ENCODE assay signal across 8 cellular contexts in the genomic region with DNA sequence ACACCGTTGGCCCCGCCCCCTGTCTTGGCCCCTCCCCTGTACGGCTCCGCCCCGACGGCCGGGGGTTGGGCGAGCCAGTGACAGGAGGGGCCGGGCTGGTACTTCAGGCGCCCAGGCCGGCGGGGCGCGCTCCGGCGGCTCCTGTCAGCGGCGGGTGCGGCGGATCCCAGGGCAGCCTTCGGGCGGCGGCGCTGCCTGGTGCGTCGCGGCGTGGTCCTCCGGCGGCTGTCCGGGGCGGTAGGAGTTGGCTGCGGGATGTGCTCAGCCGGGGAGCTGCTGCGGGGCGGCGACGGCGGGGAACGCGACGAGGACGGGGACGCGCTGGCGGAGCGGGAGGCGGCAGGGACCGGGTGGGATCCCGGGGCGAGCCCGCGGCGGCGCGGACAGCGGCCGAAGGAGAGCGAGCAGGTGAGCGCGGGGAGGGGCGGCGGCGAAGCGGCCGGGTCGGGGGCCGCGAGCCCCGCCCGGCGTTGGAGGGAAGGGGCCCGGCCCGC. TPM values are rescaled to one million over a fixed set of nuclear protein-coding genes. Genes with fewer than 3 reads are reported as not detected.
DNase-seq lines count a peak whose midpoint lies in the region; ATAC-seq and TF ChIP-seq lines count a peak whose summit lies in the region.

TSS of gene FAM241A (plus strand) at position 129 of the 494 bp plus-strand sequence. CDS start at position 256, 127 bp downstream.

- peaks cover 8% of the 10 kb centered on the region for H3K4me1 ChIP-seq in upper lobe of right lung

- H3K4me3 ChIP-seq in Jurkat, Clone E6-1 (ENCODE audit: low read length) = peak within 1 kb of the TSS; percentile 74
- peak within 1 kb of the TSS; percentile 85 for H3K4me3 ChIP-seq in upper lobe of right lung

- H3K36me3 ChIP-seq in upper lobe of right lung = no peaks in the 10 kb centered on the region

- H3K27ac Mint-ChIP-seq in activated naive CD8-positive, alpha-beta T cell treated with anti-CD3 and anti-CD28 coated beads for 36 hours = peak within 1 kb of the TSS; percentile 91

- peaks cover 24% of the 10 kb centered on the region for H3K36me3 Mint-ChIP-seq in activated naive CD8-positive, alpha-beta T cell treated with anti-CD3 and anti-CD28 coated beads for 36 hours

- no peaks in the 10 kb centered on the region for H3K9me3 Mint-ChIP-seq in activated naive CD8-positive, alpha-beta T cell treated with anti-CD3 and anti-CD28 coated beads for 36 hours

- no peak for TF ChIP-seq CTCF in upper lobe of right lung (IDR thresholded peaks at IDR 0.05)

- no peaks in the 10 kb centered on the region for H3K9me3 ChIP-seq in upper lobe of right lung

- H3K27me3 Mint-ChIP-seq in activated naive CD8-positive, alpha-beta T cell treated with anti-CD3 and anti-CD28 coated beads for 36 hours = no peaks in the 10 kb centered on the region

- H3K4me1 Mint-ChIP-seq in activated naive CD8-positive, alpha-beta T cell treated with anti-CD3 and anti-CD28 coated beads for 36 hours = peaks cover 30% of the 10 kb centered on the region

- peak; percentile 93 for ATAC-seq in GM21717 (IDR thresholded peaks at IDR 0.05; ENCODE audit: unreplicated experiment)
- peak; percentile 97 for ATAC-seq in Right ventricle myocardium superior (ENCODE audit: poor library complexity)
- ATAC-seq in upper lobe of right lung = peak; percentile 99

- H3K27ac ChIP-seq in upper lobe of right lung = peak within 1 kb of the TSS; percentile 88

- DNase-seq in EL = peak; percentile 79
- peak; percentile 56 for DNase-seq in Jurkat, Clone E6-1 (ENCODE audit: low read depth, low spot score)
- DNase-seq in SKM-1 (lab: John Stamatoyannopoulos, UW; ENCODE audit: unreplicated experiment) = peak; percentile 43
- DNase-seq in activated naive CD8-positive, alpha-beta T cell treated with anti-CD3 and anti-CD28 coated beads for 36 hours = peak; percentile 91
- peak; percentile 93 for DNase-seq in Right ventricle myocardium superior
- peak; percentile 71 to 98 (median 84) for DNase-seq in posterior cingulate gyrus
- DNase-seq in upper lobe of right lung = peak; percentile 94

- intact Hi-C loops in Right ventricle myocardium superior (cut with DNase I) = no loop called here
- intact Hi-C loops in posterior cingulate gyrus (cut with DNase I) = loop anchor here (2.0 kb wide), 1 partner anchor 85 kb away; the partner anchor contains the start of gene AP1AR
- intact Hi-C loops in upper lobe of right lung (cut with DNase I) = no loop called here

- H3K4me3 Mint-ChIP-seq in activated naive CD8-positive, alpha-beta T cell treated with anti-CD3 and anti-CD28 coated beads for 36 hours = peak within 1 kb of the TSS; percentile 93

- no peaks in the 10 kb centered on the region for H3K27me3 ChIP-seq in upper lobe of right lung

RNA-seq across cellular contexts. Expression of gene FAM241A, which starts in this region (rescaled TPM):
- 0.80 TPM for polyA plus RNA-seq in Jurkat, Clone E6-1 (2012; ENCODE audit: insufficient read depth, insufficient read length)
- 1 to 10 TPM; 7.4 to 7.5 TPM for total RNA-seq in activated naive CD8-positive, alpha-beta T cell treated with anti-CD3 and anti-CD28 coated beads for 36 hours
- total RNA-seq in Right ventricle myocardium superior = 7.4 TPM
- total RNA-seq in upper lobe of right lung = 6.3 TPM

Comparison
In these comparisons a context has a peak if more than half of its experiments do, and no peak if none do; other contexts are left out.
1. Peak in every context shown above with its lines: DNase-seq, ATAC-seq, H3K4me3 ChIP-seq and H3K27ac ChIP-seq.
2. DNase-seq: peak in every context shown above with its lines; median percentile 94 in upper lobe of right lung; 93 in Right ventricle myocardium superior; 91 in activated naive CD8-positive, alpha-beta T cell treated with anti-CD3 and anti-CD28 coated beads for 36 hours; 84 in posterior cingulate gyrus; 79 in EL; 56 in Jurkat, Clone E6-1; 43 in SKM-1.